In genomic region chr20:53202781-53203180, GRCh38 we compare ENCODE assay signal across 21 cellular contexts.
DNase-seq lines count a peak whose midpoint lies in the region; ATAC-seq, FAIRE-seq and TF ChIP-seq lines count a peak whose summit lies in the region.
"Had no signal": no experiment of that assay in that cellular context is flagged by ENCODE, and none has a peak within 500 bp of the region (broad histone marks: within the 10 kb centered on the region; RNA-seq: fewer than 3 reads in every experiment).

No MANE protein-coding gene starts in this region.

- no peak for FAIRE-seq in bronchial epithelial cell (lab: Jason Lieb, UNC)
- FAIRE-seq: GM12878 had no signal

- H3K36me3 ChIP-seq in bronchial epithelial cell (ENCODE audit: control insufficient read depth, insufficient read depth, low read length): no peaks in the 10 kb centered on the region
- H3K36me3 ChIP-seq: colonic mucosa, HAP-1 had no signal

- intact Hi-C loops in posterior cingulate gyrus (cut with DNase I): no loop called here

- H3K27me3 ChIP-seq in bronchial epithelial cell (ENCODE audit: control insufficient read depth, insufficient read depth, low read length): no peaks in the 10 kb centered on the region
- H3K27me3 ChIP-seq: body of pancreas, colonic mucosa, testis had no signal

- DNase-seq in A172 (ENCODE audit: low spot score) (peak; percentile 16), AG08395 (ENCODE audit: low spot score) (peak; percentile 13), NCI-H2196 treated with DMSO at 0.1 percent for 48 hours (lab: John Stamatoyannopoulos, UW; ENCODE audit: unreplicated experiment) (peak; percentile 12), bronchial epithelial cell (ENCODE audit: low read depth) (peak; percentile 22), SKM-1 (lab: John Stamatoyannopoulos, UW; ENCODE audit: unreplicated experiment) (no peak), posterior cingulate gyrus (no peak)
- DNase-seq: activated B cell treated with CpG ODN at 0.5 μM for 24 hours; activated CD8-positive, alpha-beta memory T cell treated with anti-CD3 and anti-CD28 coated beads, Interleukin-2, amount 10 ng/mL, durations not matched to agents 7 days and 5 days; activated gamma-delta T cell treated with Interleukin-2 at 50 U/mL for 16 hours; body of pancreas; colonic mucosa; KBM-7; NCI-H1048; SIG-M5; stimulated activated CD4-positive, alpha-beta T cell treated with anti-CD3 and anti-CD28 coated beads, Interleukin-2, amount 100 ng/mL, for 48 hours; T-helper 17 cell; testis had no signal

- no peak overlapping the region for H3K4me3 ChIP-seq in bronchial epithelial cell (ENCODE audit: low read depth, low read length)
- H3K4me3 ChIP-seq: body of pancreas, colonic mucosa, GM12878, HAP-1, skin epidermis, testis had no signal

- TF ChIP-seq CTCF in bronchial epithelial cell (IDR thresholded peaks at IDR 0.05; ENCODE audit: insufficient read depth, low read length, severe bottlenecking): no peak

- no peak for ATAC-seq in GM21723 (IDR thresholded peaks at IDR 0.05; ENCODE audit: unreplicated experiment)
- ATAC-seq: activated CD8-positive, alpha-beta memory T cell treated with anti-CD3 and anti-CD28 coated beads, Interleukin-2, amount 10 ng/mL, durations not matched to agents 7 days and 5 days; body of pancreas; GM12878; T-helper 17 cell had no signal

Comparison
In these comparisons a context has a peak if more than half of its experiments do, and no peak if none do; other contexts are left out.
1. DNase-seq: peak in A172 (single experiment), AG08395 (single experiment), NCI-H2196 treated with DMSO at 0.1 percent for 48 hours (single experiment) and bronchial epithelial cell (single experiment); none in SKM-1 (single experiment) and posterior cingulate gyrus (0 of 10).